20 cellular contexts compared by ENCODE assay signal in genomic region chr1:202521886-202522285, GRCh38.
DNase-seq lines count a peak whose midpoint lies in the region; ATAC-seq, FAIRE-seq and TF ChIP-seq lines count a peak whose summit lies in the region.
"Had no signal": no experiment of that assay in that cellular context is flagged by ENCODE, and none has a peak within 500 bp of the region (broad histone marks: within the 10 kb centered on the region; RNA-seq: fewer than 3 reads in every experiment).

No MANE protein-coding gene starts in this region.

- no peak overlapping the region for H4K91ac ChIP-seq in IMR-90 (ENCODE audit: insufficient read depth, low read depth, low read length)

- DNase-seq in IMR-90 (peak; percentile 53), MM.1S (no peak), GM12878 (ENCODE audit: low read depth, low spot score) (no peak), sigmoid colon (no peak), ACHN (no peak), testis (no peak)
- DNase-seq in CD4-positive, alpha-beta memory T cell: no peak
- DNase-seq: 8988T; AML-193; Caco-2; Calu3; CD4-positive, alpha-beta T cell; CD8-positive, alpha-beta memory T cell; DMS79 treated with DMSO at 0.1 percent for 48 hours; GF-D8 had no signal

- intact Hi-C loops in IMR-90 (cut with micrococcal nuclease): no loop called here
- intact Hi-C loops in GM12878 (cut with micrococcal nuclease; ENCODE audit: unreplicated experiment): no loop called here
- intact Hi-C loops in sigmoid colon (cut with DNase I): no loop called here
- intact Hi-C loops in CD4-positive, alpha-beta memory T cell (cut with micrococcal nuclease): no loop called here
- intact Hi-C loops in testis (cut with DNase I; ENCODE audit: low total_unique reads): no loop called here

- SMC1A ChIA-PET in GM12878 (lab: Charles Lee; ENCODE audit: uncharacterized antibody, unreplicated experiment): interaction anchor here (1.1 to 1.3 kb wide), 4 partner anchors 14 to 43 kb away, joined by 3 read pairs; no protein-coding TSS in a partner anchor

- dilution Hi-C loops in IMR-90 (cut with HindIII; ENCODE audit: low sequenced_read_pairs, unreplicated experiment): no loop called here

- no peak overlapping the region for H4K8ac ChIP-seq in IMR-90 (ENCODE audit: low read depth in 2 of 2, low read length in 2 of 2)

- H3K9me2 ChIP-seq in MM.1S (replicated peaks; ENCODE audit: insufficient read depth, low read length): no peaks in the 10 kb centered on the region

- no peak overlapping the region for H2AK5ac ChIP-seq in IMR-90 (ENCODE audit: low read depth, low read length)

- no peaks in the 10 kb centered on the region for H3K79me1 ChIP-seq in IMR-90 (ENCODE audit: low read depth in 1 of 2, low read length in 2 of 2)

- RAD21 ChIA-PET in GM12878 (lab: Charles Lee; ENCODE audit: unreplicated experiment): interaction anchor here (1.4 kb wide), 1 partner anchor 40 kb away, joined by 3 read pairs; no protein-coding TSS in a partner anchor

- no peak overlapping the region for H2BK120ac ChIP-seq in IMR-90 (ENCODE audit: low read depth, low read length)

- H3K9me3 Mint-ChIP-seq in CD4-positive, alpha-beta memory T cell: no peaks in the 10 kb centered on the region
- H3K9me3 Mint-ChIP-seq: CD4-positive, alpha-beta T cell; CD8-positive, alpha-beta memory T cell had no signal

- H3K4ac ChIP-seq in IMR-90 (ENCODE audit: low read depth, low read length): no peak overlapping the region

- no peaks in the 10 kb centered on the region for H4K20me1 ChIP-seq in IMR-90 (ENCODE audit: insufficient read depth, low read length)
- H4K20me1 ChIP-seq in MM.1S (ENCODE audit: insufficient read depth, low read length): no peaks in the 10 kb centered on the region
- H4K20me1 ChIP-seq in GM12878 (ENCODE audit: control insufficient read depth, insufficient read depth): no peaks in the 10 kb centered on the region

- no peak overlapping the region for H3K27ac ChIP-seq in IMR-90 (ENCODE audit: insufficient read depth, low read length)
- no peak overlapping the region for H3K27ac ChIP-seq in MM.1S (ENCODE audit: low read length)
- H3K27ac ChIP-seq in GM12878 (ENCODE audit: control insufficient read depth, insufficient read depth): no peak overlapping the region
- H3K27ac ChIP-seq in sigmoid colon: peak overlapping the region in 3 of 4 donors; percentile 34 to 83 (median 77)
- H3K27ac ChIP-seq in CD4-positive, alpha-beta memory T cell (ENCODE audit: low read depth, low read length): no peak overlapping the region
- H3K27ac ChIP-seq in testis: no peak overlapping the region
- H3K27ac ChIP-seq: BLaER1 treated with 17β-estradiol and CSF1 and Interleukin-3, amounts not matched to agents 10 nM and 100 nM; C4-2B had no signal

- H3K27me3 ChIP-seq in IMR-90 (ENCODE audit: control insufficient read depth, insufficient read depth, low read length) (no peaks in the 10 kb centered on the region), MM.1S (replicated peaks; ENCODE audit: insufficient read depth, low read length) (no peaks in the 10 kb centered on the region), GM12878 (replicated peaks in 1 of 2; ENCODE audit: control insufficient read depth in 2 of 2, insufficient read depth in 2 of 2, low read length in 1 of 2) (no peaks in the 10 kb centered on the region), sigmoid colon (no peaks in the 10 kb centered on the region), testis (no peaks in the 10 kb centered on the region)
- H3K27me3 ChIP-seq in CD4-positive, alpha-beta memory T cell (ENCODE audit: insufficient read depth, low read length): no peaks in the 10 kb centered on the region
- H3K27me3 ChIP-seq: BLaER1 treated with 17β-estradiol and CSF1 and Interleukin-3, amounts not matched to agents 10 nM and 100 nM had no signal

- CTCF ChIA-PET in IMR-90 (lab: Yijun Ruan, JAX): no interaction called here
- CTCF ChIA-PET in GM12878 (lab: Yijun Ruan, JAX): interaction anchor here (0.6 to 1.7 kb wide), 5 partner anchors 28 to 367 kb away, joined by 3 to 5 read pairs (median 3); partner anchors contain the start of gene RABIF
- CTCF ChIA-PET in CD4-positive, alpha-beta memory T cell (lab: Charles Lee; ENCODE audit: partially characterized antibody): no interaction called here

- H3K18ac ChIP-seq in IMR-90 (ENCODE audit: low read depth, low read length): no peak overlapping the region

- H3K9ac ChIP-seq in IMR-90 (ENCODE audit: low read depth, low read length) (no peak overlapping the region), MM.1S (ENCODE audit: low read length) (no peak overlapping the region), GM12878 (ENCODE audit: control insufficient read depth, insufficient read depth, low read length) (no peak overlapping the region)
- H3K9ac ChIP-seq: BLaER1 treated with 17β-estradiol and CSF1 and Interleukin-3, amounts not matched to agents 10 nM and 100 nM had no signal

- in situ Hi-C loops in IMR-90 (cut with MboI; ENCODE audit: low sequenced_read_pairs): no loop called here
- in situ Hi-C loops in GM12878 (cut with MboI): no loop called here
- in situ Hi-C loops in ACHN (cut with HindIII; ENCODE audit: low pct_ligation_motif_present, low pct_unique_long_range_greater_than_20kb, low sequenced_read_pairs): no loop called here

- no peak overlapping the region for H4K5ac ChIP-seq in IMR-90 (ENCODE audit: low read depth, low read length)

- TF ChIP-seq POLR2A in IMR-90 (IDR thresholded peaks at IDR 0.05; ENCODE audit: low read depth, low read length) (no peak), GM12878 (IDR thresholded peaks at IDR 0.05; ENCODE audit: low read depth, low read length) (no peak), sigmoid colon (IDR thresholded peaks at IDR 0.05) (no peak), testis (IDR thresholded peaks at IDR 0.05) (no peak)

- no peaks in the 10 kb centered on the region for H3K4me1 Mint-ChIP-seq in CD4-positive, alpha-beta memory T cell
- H3K4me1 Mint-ChIP-seq: CD8-positive, alpha-beta memory T cell had no signal

- TF ChIP-seq RAD21 in IMR-90 (IDR thresholded peaks at IDR 0.05; ENCODE audit: low read length): no peak
- no peak for TF ChIP-seq RAD21 in GM12878 (IDR thresholded peaks at IDR 0.05; ENCODE audit: insufficient read depth, low read depth, low read length)

- FAIRE-seq in GM12878 (lab: Jason Lieb, UNC): no peak
- FAIRE-seq: D721Med, GM18507 had no signal

- H3K79me2 ChIP-seq in MM.1S (ENCODE audit: low read length) (no peaks in the 10 kb centered on the region), GM12878 (ENCODE audit: control insufficient read depth, insufficient read depth, low read length) (no peaks in the 10 kb centered on the region)

- H3K4me3 ChIP-seq in IMR-90 (ENCODE audit: insufficient read depth, low read depth, low read length) (no peak overlapping the region), MM.1S (ENCODE audit: low read length) (no peak overlapping the region), GM12878 (no peak overlapping the region), sigmoid colon (no peak overlapping the region), testis (no peak overlapping the region)
- no peak overlapping the region for H3K4me3 ChIP-seq in CD4-positive, alpha-beta memory T cell (ENCODE audit: low read length in 2 of 2)
- H3K4me3 ChIP-seq: BLaER1 treated with 17β-estradiol and CSF1 and Interleukin-3, amounts not matched to agents 10 nM and 100 nM had no signal

- no peak overlapping the region for H3K23ac ChIP-seq in IMR-90 (ENCODE audit: low read depth, low read length)

- H3K9me1 ChIP-seq in IMR-90 (ENCODE audit: insufficient read depth, low read length): no peaks in the 10 kb centered on the region

- H2AK9ac ChIP-seq in IMR-90 (replicated peaks; ENCODE audit: low read depth, low read length, poor library complexity): no peak overlapping the region

- TF ChIP-seq EP300 in GM12878 (IDR thresholded peaks at IDR 0.05; ENCODE audit: borderline replicate concordance in 1 of 2, control insufficient read depth in 1 of 2, low read depth in 2 of 2, low read length in 2 of 2) (no peak), sigmoid colon (IDR thresholded peaks at IDR 0.05) (no peak)

- H3K36me3 Mint-ChIP-seq in CD4-positive, alpha-beta memory T cell: peaks cover 10 to 25% of the 10 kb centered on the region in 2 donors

- H2BK5ac ChIP-seq in IMR-90 (ENCODE audit: low read depth, low read length, poor library complexity, severe bottlenecking): no peak overlapping the region

- no peak overlapping the region for H2BK20ac ChIP-seq in IMR-90 (ENCODE audit: low read depth, low read length)

- no peak overlapping the region for H3K27ac Mint-ChIP-seq in CD4-positive, alpha-beta memory T cell
- H3K27ac Mint-ChIP-seq: B cell; CD4-positive, alpha-beta T cell; CD8-positive, alpha-beta memory T cell had no signal

- ATAC-seq in IMR-90 (ENCODE audit: low read depth) (peak; percentile 87), GM12878 (peak; percentile 34; the same call in 1 of the 3 replicates)

- no peak overlapping the region for H2BK15ac ChIP-seq in IMR-90 (ENCODE audit: low read depth, low read length)

- H3K4me2 ChIP-seq in IMR-90 (ENCODE audit: low read depth, low read length) (no peak overlapping the region), MM.1S (ENCODE audit: low read depth, low read length) (peak overlapping the region; percentile 42; the same call in 1 of the 2 replicates), GM12878 (ENCODE audit: control insufficient read depth, insufficient read depth) (no peak overlapping the region)
- H3K4me2 ChIP-seq: BLaER1 treated with 17β-estradiol and CSF1 and Interleukin-3, amounts not matched to agents 10 nM and 100 nM had no signal

- H3K56ac ChIP-seq in IMR-90 (ENCODE audit: extremely low read depth, insufficient read depth, low read length): no peak overlapping the region

- no peaks in the 10 kb centered on the region for H3K9me3 ChIP-seq in IMR-90 (ENCODE audit: control insufficient read depth, insufficient read depth, low read length)
- no peaks in the 10 kb centered on the region for H3K9me3 ChIP-seq in MM.1S (replicated peaks; ENCODE audit: insufficient read depth, low read length)
- no peaks in the 10 kb centered on the region for H3K9me3 ChIP-seq in GM12878 (replicated peaks; ENCODE audit: control insufficient read depth, insufficient read depth, low read length)
- no peaks in the 10 kb centered on the region for H3K9me3 ChIP-seq in sigmoid colon
- no peaks in the 10 kb centered on the region for H3K9me3 ChIP-seq in CD4-positive, alpha-beta memory T cell (ENCODE audit: control insufficient read depth in 1 of 2, low read length in 2 of 2)
- H3K9me3 ChIP-seq in testis: no peaks in the 10 kb centered on the region
- H3K9me3 ChIP-seq: BLaER1 treated with 17β-estradiol and CSF1 and Interleukin-3, amounts not matched to agents 10 nM and 100 nM; Caco-2 had no signal

- TF ChIP-seq CTCF in IMR-90 (conservative IDR thresholded peaks at IDR 0.05; ENCODE audit: low read depth, low read length) (no peak), MM.1S (IDR thresholded peaks at IDR 0.05; ENCODE audit: low read length) (no peak), GM12878 (IDR thresholded peaks at IDR 0.05 in 2 of 3, conservative IDR thresholded peaks at IDR 0.05 in 1 of 3; ENCODE audit: control insufficient read depth in 2 of 3, extremely low read depth in 1 of 3, insufficient read depth in 1 of 3, low read depth in 3 of 3, low read length in 3 of 3) (no peak), sigmoid colon (IDR thresholded peaks at IDR 0.05) (no peak), testis (IDR thresholded peaks at IDR 0.05) (no peak)

- H2AFZ ChIP-seq in IMR-90 (replicated peaks; ENCODE audit: low read length, poor library complexity) (no peak overlapping the region), MM.1S (ENCODE audit: low read length) (no peak overlapping the region), GM12878 (ENCODE audit: control insufficient read depth, low read depth, low read length) (no peak overlapping the region)

- H3K4me3 Mint-ChIP-seq in CD4-positive, alpha-beta memory T cell: no peak overlapping the region
- H3K4me3 Mint-ChIP-seq: B cell; CD4-positive, alpha-beta T cell; CD8-positive, alpha-beta memory T cell had no signal

- peaks cover 9% of the 10 kb centered on the region for H3F3A ChIP-seq in MM.1S (ENCODE audit: insufficient read depth, low read length)

- no CpG with 5 or more reads among the region's 2 CpGs for WGBS in IMR-90 (ENCODE audit: extremely low coverage in 2 of 2, insufficient read length in 1 of 2), 2 experiments
- WGBS in GM12878 (ENCODE audit: insufficient coverage, insufficient replicate concordance, low lambda C conversion rate, missing lambda C conversion rate): 29% methylated on average over 2 of the region's 2 CpGs
- WGBS in sigmoid colon, 2 donors: 85 to 86% methylated on average over 2 of the region's 2 CpGs
- 76% methylated on average over 2 of the region's 2 CpGs for WGBS in testis, 2 donors

- H3K27me3 Mint-ChIP-seq in CD4-positive, alpha-beta memory T cell: no peaks in the 10 kb centered on the region
- H3K27me3 Mint-ChIP-seq: B cell; CD4-positive, alpha-beta T cell; CD8-positive, alpha-beta memory T cell had no signal

- no peak overlapping the region for H3K14ac ChIP-seq in IMR-90 (replicated peaks; ENCODE audit: low read depth, low read length)

- BruUV-seq in IMR-90 (replicated peaks; lab: Mats Ljungman, UMichigan) (no TSS peak), GM12878 (replicated peaks; lab: Mats Ljungman, UMichigan) (no TSS peak)

- H3K36me3 ChIP-seq in IMR-90 (ENCODE audit: control insufficient read depth, insufficient read depth, low read length) (no peaks in the 10 kb centered on the region), MM.1S (replicated peaks; ENCODE audit: insufficient read depth, low read length) (no peaks in the 10 kb centered on the region), GM12878 (ENCODE audit: control insufficient read depth in 2 of 2, insufficient read depth in 2 of 2, low read length in 1 of 2) (no peaks in the 10 kb centered on the region), sigmoid colon (no peaks in the 10 kb centered on the region), testis (ENCODE audit: low read depth, missing control alignments) (no peaks in the 10 kb centered on the region)
- H3K36me3 ChIP-seq in CD4-positive, alpha-beta memory T cell (ENCODE audit: insufficient read depth, low read length): no peaks in the 10 kb centered on the region
- H3K36me3 ChIP-seq: BLaER1 treated with 17β-estradiol and CSF1 and Interleukin-3, amounts not matched to agents 10 nM and 100 nM had no signal

- peaks cover 7% of the 10 kb centered on the region for H3K4me1 ChIP-seq in IMR-90 (ENCODE audit: control insufficient read depth, insufficient read depth, low read length)
- peaks cover 21% of the 10 kb centered on the region for H3K4me1 ChIP-seq in MM.1S (ENCODE audit: low read length)
- peaks cover 5% of the 10 kb centered on the region for H3K4me1 ChIP-seq in GM12878 (ENCODE audit: control insufficient read depth, insufficient read depth, low read length)
- H3K4me1 ChIP-seq in sigmoid colon: peaks cover 0 to 43% (median 39%) of the 10 kb centered on the region in 4 donors
- H3K4me1 ChIP-seq in CD4-positive, alpha-beta memory T cell (ENCODE audit: insufficient read depth, low read length): no peaks in the 10 kb centered on the region
- H3K4me1 ChIP-seq in testis: peaks cover 20% of the 10 kb centered on the region
- H3K4me1 ChIP-seq: BLaER1 treated with 17β-estradiol and CSF1 and Interleukin-3, amounts not matched to agents 10 nM and 100 nM; Caco-2 had no signal

- POLR2A ChIA-PET in IMR-90 (lab: Charles Lee; ENCODE audit: unreplicated experiment) (no interaction called here), GM12878 (lab: Charles Lee) (no interaction called here)
- POLR2A ChIA-PET in CD4-positive, alpha-beta memory T cell (lab: Charles Lee; ENCODE audit: partially characterized antibody): no interaction called here

Comparison
In these comparisons a context has a peak if more than half of its experiments do, and no peak if none do; other contexts are left out.
1. H3K27ac ChIP-seq: peak in sigmoid colon (3 of 4); none in IMR-90 (single experiment), MM.1S (single experiment), GM12878 (single experiment), CD4-positive, alpha-beta memory T cell (single experiment) and testis (0 of 2).